In genomic region chr10:13788701-13789447, GRCh38 we compare ENCODE assay signal across 8 cellular contexts.
A peak's percentile ranks its signal among the peaks of the same experiment; 100 is the strongest.
DNase-seq lines count a peak whose midpoint lies in the region; ATAC-seq and TF ChIP-seq lines count a peak whose summit lies in the region.

No MANE protein-coding gene starts in this region.

- H3F3A ChIP-seq in GM23248 (ENCODE audit: insufficient read depth) = peaks cover 10% of the 10 kb centered on the region
- H3F3A ChIP-seq in smooth muscle cell (ENCODE audit: low read depth) = no peaks in the 10 kb centered on the region

- peak overlapping the region; percentile 74 for H3K27ac ChIP-seq in GM23248
- H3K27ac ChIP-seq in smooth muscle cell (ENCODE audit: low read depth) = no peak overlapping the region

- 43 to 52% methylated on average over 9 of the region's 9 CpGs for WGBS in GM23248 (ENCODE audit: low coverage in 1 of 2, low lambda C conversion rate in 2 of 2, missing lambda C conversion rate in 2 of 2), 2 experiments
- WGBS in smooth muscle cell (ENCODE audit: low lambda C conversion rate) = 72% methylated on average over 9 of the region's 9 CpGs

- no peak for TF ChIP-seq CTCF in smooth muscle cell (IDR thresholded peaks at IDR 0.05; ENCODE audit: borderline replicate concordance, insufficient read depth, poor library complexity, severe bottlenecking)

- H3K36me3 Mint-ChIP-seq in activated T-helper 2 cell treated with anti-CD3 and anti-CD28 coated beads, Interferon-gamma antibody, Interleukin-2, Interleukin-4, amounts not matched to agents 10 μg/mL and 5 μg/mL and 100 μg/mL, durations not matched to agents 14 hours and 24 hours and 36 hours (ENCODE audit: low read depth) = no peaks in the 10 kb centered on the region
- H3K36me3 Mint-ChIP-seq in activated T-helper 17 cell treated with anti-CD3 and anti-CD28 coated beads, Interleukin-2, amount 50 U/mL, for 72 hours (ENCODE audit: low read depth) = no peaks in the 10 kb centered on the region

- H4K20me1 ChIP-seq in GM23248 (ENCODE audit: insufficient read depth) (no peaks in the 10 kb centered on the region), smooth muscle cell (ENCODE audit: low read depth) (no peaks in the 10 kb centered on the region)

- H3K9me3 ChIP-seq in GM23248 (ENCODE audit: low read depth) (no peaks in the 10 kb centered on the region), smooth muscle cell (replicated peaks; ENCODE audit: low read depth) (no peaks in the 10 kb centered on the region)

- in situ Hi-C loops in GM23248 (cut with MboI) = no loop called here

- H3K4me1 Mint-ChIP-seq in activated T-helper 2 cell treated with anti-CD3 and anti-CD28 coated beads, Interferon-gamma antibody, Interleukin-2, Interleukin-4, amounts not matched to agents 10 μg/mL and 5 μg/mL and 100 μg/mL, durations not matched to agents 14 hours and 24 hours and 36 hours (ENCODE audit: low read depth) = peaks cover 30% of the 10 kb centered on the region
- H3K4me1 Mint-ChIP-seq in activated T-helper 17 cell treated with anti-CD3 and anti-CD28 coated beads, Interleukin-2, amount 50 U/mL, for 72 hours = peaks cover 14% of the 10 kb centered on the region

- H2AFZ ChIP-seq in GM23248 (peak overlapping the region; percentile 25; the same call in 1 of the 2 replicates), smooth muscle cell (ENCODE audit: low read depth) (peak overlapping the region; percentile 13)

- H3K4me1 ChIP-seq in GM23248 (ENCODE audit: insufficient read depth) = peaks cover 16% of the 10 kb centered on the region
- no peaks in the 10 kb centered on the region for H3K4me1 ChIP-seq in smooth muscle cell (ENCODE audit: low read depth)

- DNase-seq in GM23248 = peak; percentile 86
- no peak for DNase-seq in activated T-helper 2 cell treated with anti-CD3 and anti-CD28 coated beads, Interferon-gamma antibody, Interleukin-2, Interleukin-4, amounts not matched to agents 10 μg/mL and 5 μg/mL and 100 μg/mL, durations not matched to agents 14 hours and 24 hours and 36 hours (ENCODE audit: low spot score)
- peak in 27 of 51 donors; percentile 4 to 54 (median 27) for DNase-seq in hypothalamus (lab: John Stamatoyannopoulos, UW)
- no peak for DNase-seq in smooth muscle cell (lab: John Stamatoyannopoulos, UW; ENCODE audit: unreplicated experiment)

- H3K4me3 Mint-ChIP-seq in activated T-helper 2 cell treated with anti-CD3 and anti-CD28 coated beads, Interferon-gamma antibody, Interleukin-2, Interleukin-4, amounts not matched to agents 10 μg/mL and 5 μg/mL and 100 μg/mL, durations not matched to agents 14 hours and 24 hours and 36 hours (ENCODE audit: low read depth) = no peak overlapping the region
- H3K4me3 Mint-ChIP-seq in activated T-helper 17 cell treated with anti-CD3 and anti-CD28 coated beads, Interleukin-2, amount 50 U/mL, for 72 hours = no peak overlapping the region

- peak overlapping the region; percentile 75 for H3K27ac Mint-ChIP-seq in activated T-helper 2 cell treated with anti-CD3 and anti-CD28 coated beads, Interferon-gamma antibody, Interleukin-2, Interleukin-4, amounts not matched to agents 10 μg/mL and 5 μg/mL and 100 μg/mL, durations not matched to agents 14 hours and 24 hours and 36 hours
- no peak overlapping the region for H3K27ac Mint-ChIP-seq in activated T-helper 17 cell treated with anti-CD3 and anti-CD28 coated beads, Interleukin-2, amount 50 U/mL, for 72 hours

- no peaks in the 10 kb centered on the region for H3K79me2 ChIP-seq in GM23248 (ENCODE audit: insufficient read depth)
- no peaks in the 10 kb centered on the region for H3K79me2 ChIP-seq in smooth muscle cell (ENCODE audit: low read depth)

- H3K4me2 ChIP-seq in GM23248 (ENCODE audit: unreplicated experiment) (peak overlapping the region; percentile 63), smooth muscle cell (no peak overlapping the region)

- no peaks in the 10 kb centered on the region for H3K9me2 ChIP-seq in GM23248 (ENCODE audit: insufficient read depth)

- no peaks in the 10 kb centered on the region for H3K27me3 Mint-ChIP-seq in activated T-helper 2 cell treated with anti-CD3 and anti-CD28 coated beads, Interferon-gamma antibody, Interleukin-2, Interleukin-4, amounts not matched to agents 10 μg/mL and 5 μg/mL and 100 μg/mL, durations not matched to agents 14 hours and 24 hours and 36 hours (ENCODE audit: low read depth)
- no peaks in the 10 kb centered on the region for H3K27me3 Mint-ChIP-seq in activated T-helper 17 cell treated with anti-CD3 and anti-CD28 coated beads, Interleukin-2, amount 50 U/mL, for 72 hours

- H3K4me3 ChIP-seq in GM23248 (no peak overlapping the region), smooth muscle cell (no peak overlapping the region)

- intact Hi-C loops in activated T-helper 2 cell treated with anti-CD3 and anti-CD28 coated beads, Interferon-gamma antibody, Interleukin-2, Interleukin-4, amounts not matched to agents 10 μg/mL and 5 μg/mL and 100 μg/mL, durations not matched to agents 14 hours and 24 hours and 36 hours (cut with micrococcal nuclease) = loop anchor here (5.0 kb wide), 1 partner anchor 773 kb away; no protein-coding TSS in a partner anchor

- peak overlapping the region; percentile 70 for H3K9ac ChIP-seq in GM23248
- no peak overlapping the region for H3K9ac ChIP-seq in smooth muscle cell (ENCODE audit: low read depth)

- ATAC-seq in HG02798 (IDR thresholded peaks at IDR 0.05; ENCODE audit: poor library complexity, unreplicated experiment) = no peak
- no peak for ATAC-seq in activated T-helper 17 cell treated with anti-CD3 and anti-CD28 coated beads, Interleukin-2, amount 50 U/mL, for 72 hours (replicated peaks)
- no peak for ATAC-seq in GM21528 (IDR thresholded peaks at IDR 0.05; ENCODE audit: low FRiP score, unreplicated experiment)
- no peak for ATAC-seq in GM21786 (IDR thresholded peaks at IDR 0.05; ENCODE audit: unreplicated experiment)

- H3K27me3 ChIP-seq in GM23248 (replicated peaks; ENCODE audit: insufficient read depth) = no peaks in the 10 kb centered on the region
- H3K27me3 ChIP-seq in smooth muscle cell (ENCODE audit: low read depth) = peaks cover 27% of the 10 kb centered on the region

- H3K9me3 Mint-ChIP-seq in activated T-helper 2 cell treated with anti-CD3 and anti-CD28 coated beads, Interferon-gamma antibody, Interleukin-2, Interleukin-4, amounts not matched to agents 10 μg/mL and 5 μg/mL and 100 μg/mL, durations not matched to agents 14 hours and 24 hours and 36 hours = no peaks in the 10 kb centered on the region
- H3K9me3 Mint-ChIP-seq in activated T-helper 17 cell treated with anti-CD3 and anti-CD28 coated beads, Interleukin-2, amount 50 U/mL, for 72 hours = no peaks in the 10 kb centered on the region

- H3K36me3 ChIP-seq in GM23248 (ENCODE audit: low read depth) (no peaks in the 10 kb centered on the region), smooth muscle cell (ENCODE audit: low read depth) (no peaks in the 10 kb centered on the region)

Comparison
In these comparisons a context has a peak if more than half of its experiments do, and no peak if none do; other contexts are left out.
1. DNase-seq: peak in GM23248 (single experiment) and hypothalamus (27 of 51); none in activated T-helper 2 cell treated with anti-CD3 and anti-CD28 coated beads, Interferon-gamma antibody, Interleukin-2, Interleukin-4, amounts not matched to agents 10 μg/mL and 5 μg/mL and 100 μg/mL, durations not matched to agents 14 hours and 24 hours and 36 hours (single experiment) and smooth muscle cell (single experiment).